Comparison of ENCODE assay signal across 16 cellular contexts in the genomic region with DNA sequence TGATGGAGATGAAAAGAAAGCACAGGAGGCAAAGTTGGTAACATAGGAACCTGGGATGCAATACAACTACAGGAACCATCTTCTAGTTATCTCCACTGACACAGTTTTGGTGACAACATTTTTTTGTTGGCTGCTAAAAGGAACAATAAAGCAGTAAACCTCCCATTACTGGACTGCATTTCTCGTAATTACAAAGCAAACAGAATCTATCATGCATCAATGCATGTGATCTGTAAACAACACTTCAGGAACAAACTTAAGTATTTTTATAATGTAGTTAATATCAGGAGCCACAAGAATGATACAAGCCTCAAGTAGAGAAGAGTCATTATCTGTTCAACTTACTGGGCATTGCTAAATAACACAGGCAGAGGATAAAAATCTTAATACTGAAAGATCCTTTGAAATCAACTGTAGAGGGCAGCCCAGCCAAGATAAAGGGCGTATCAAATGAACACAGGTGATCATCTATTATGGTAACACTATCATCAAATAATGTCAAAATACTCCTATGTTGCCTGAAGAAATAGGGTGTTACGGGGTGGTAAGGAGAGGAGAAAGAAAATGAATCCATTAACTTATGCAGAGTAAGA.
DNase-seq lines count a peak whose midpoint lies in the region; ATAC-seq and TF ChIP-seq lines count a peak whose summit lies in the region.
"Had no signal": no experiment of that assay in that cellular context is flagged by ENCODE, and none has a peak within 500 bp of the region (broad histone marks: within the 10 kb centered on the region; RNA-seq: fewer than 3 reads in every experiment).

No MANE protein-coding gene starts in this region.

- H3K27ac ChIP-seq in C4-2B (no peak overlapping the region), Karpas-422 (ENCODE audit: low read length) (no peak overlapping the region)

- no peaks in the 10 kb centered on the region for H4K20me1 ChIP-seq in Karpas-422 (ENCODE audit: insufficient read depth, low read depth, low read length)

- no peaks in the 10 kb centered on the region for H3K9me3 ChIP-seq in Karpas-422 (ENCODE audit: low read length)
- H3K9me3 ChIP-seq: mucosa of descending colon had no signal

- peaks cover 14% of the 10 kb centered on the region for H3K36me3 Mint-ChIP-seq in type B pancreatic cell

- DNase-seq in GM10266 (ENCODE audit: extremely low spot score) (no peak), NCI-H748 (lab: John Stamatoyannopoulos, UW; ENCODE audit: unreplicated experiment) (peak; percentile 38), left colon (no peak), Karpas-422 (no peak), NCI-H446 treated with DMSO at 0.1 percent for 48 hours (lab: John Stamatoyannopoulos, UW) (no peak), type B pancreatic cell (ENCODE audit: extremely low spot score, unreplicated experiment) (no peak)
- DNase-seq: activated CD8-positive, alpha-beta T cell treated with anti-CD3 and anti-CD28 coated beads for 36 hours; KG1; mucosa of descending colon; occipital lobe; stimulated activated naive CD4-positive, alpha-beta T cell treated with Interleukin-2 at 50 U/mL for 16 hours had no signal

- peaks cover 16% of the 10 kb centered on the region for H3K36me3 ChIP-seq in Karpas-422 (ENCODE audit: insufficient read depth, low read length)

- H3K9me2 ChIP-seq in Karpas-422 (replicated peaks; ENCODE audit: insufficient read depth, low read length) = no peaks in the 10 kb centered on the region

- no peak overlapping the region for H3K4me3 Mint-ChIP-seq in type B pancreatic cell
- H3K4me3 Mint-ChIP-seq: activated CD8-positive, alpha-beta T cell treated with anti-CD3 and anti-CD28 coated beads for 36 hours had no signal

- TF ChIP-seq CTCF in C4-2B (conservative IDR thresholded peaks at IDR 0.05) (peak; percentile 10; the same call in 1 of the 2 replicates), GM10266 (IDR thresholded peaks at IDR 0.05; ENCODE audit: control insufficient read depth, insufficient read depth, low read depth, missing control alignments) (peak; percentile 26), type B pancreatic cell (conservative IDR thresholded peaks at IDR 0.05) (no peak)

- ATAC-seq in left colon = peak; percentile 62
- no peak for ATAC-seq in HG03460 (IDR thresholded peaks at IDR 0.05; ENCODE audit: unreplicated experiment)
- ATAC-seq: activated CD8-positive, alpha-beta T cell treated with anti-CD3 and anti-CD28 coated beads for 36 hours; mucosa of descending colon; Panc1 had no signal

- no peaks in the 10 kb centered on the region for H3K4me1 ChIP-seq in Karpas-422 (ENCODE audit: low read length)

- no peaks in the 10 kb centered on the region for H3K27me3 Mint-ChIP-seq in type B pancreatic cell
- H3K27me3 Mint-ChIP-seq: activated CD8-positive, alpha-beta T cell treated with anti-CD3 and anti-CD28 coated beads for 36 hours had no signal

- no peak overlapping the region for H3K4me3 ChIP-seq in Karpas-422 (ENCODE audit: low read length)
- H3K4me3 ChIP-seq: mucosa of descending colon, skin epidermis had no signal

- no peaks in the 10 kb centered on the region for H3K27me3 ChIP-seq in Karpas-422 (ENCODE audit: low read length)

- peaks cover 86% of the 10 kb centered on the region for H3K79me2 ChIP-seq in Karpas-422 (ENCODE audit: low read length)

- no peak overlapping the region for H3K27ac Mint-ChIP-seq in type B pancreatic cell
- H3K27ac Mint-ChIP-seq: activated CD8-positive, alpha-beta T cell treated with anti-CD3 and anti-CD28 coated beads for 36 hours; activated T-helper 2 cell treated with anti-CD3 and anti-CD28 coated beads, Interferon-gamma antibody, Interleukin-2, Interleukin-4, amounts not matched to agents 10 μg/mL and 5 μg/mL and 100 μg/mL, durations not matched to agents 14 hours and 24 hours and 36 hours had no signal

- peaks cover 9% of the 10 kb centered on the region for H3K4me1 Mint-ChIP-seq in type B pancreatic cell (ENCODE audit: unreplicated experiment)

- H3K4me2 ChIP-seq in Karpas-422 (ENCODE audit: low read depth, low read length, poor library complexity, severe bottlenecking) = no peak overlapping the region

- H2AFZ ChIP-seq in Karpas-422 (ENCODE audit: low read length) = no peak overlapping the region

- no peaks in the 10 kb centered on the region for H3K9me3 Mint-ChIP-seq in type B pancreatic cell
- H3K9me3 Mint-ChIP-seq: activated CD8-positive, alpha-beta T cell treated with anti-CD3 and anti-CD28 coated beads for 36 hours; activated T-helper 2 cell treated with anti-CD3 and anti-CD28 coated beads, Interferon-gamma antibody, Interleukin-2, Interleukin-4, amounts not matched to agents 10 μg/mL and 5 μg/mL and 100 μg/mL, durations not matched to agents 14 hours and 24 hours and 36 hours had no signal

- intact Hi-C loops in left colon (cut with DNase I, micrococcal nuclease) = loop anchor here (5.0 to 10.0 kb wide), 2 partner anchors 201 to 209 kb away; no protein-coding TSS in a partner anchor

- no peak overlapping the region for H3K9ac ChIP-seq in Karpas-422 (ENCODE audit: low read length)
